Comparison of ENCODE assay signal across 9 cellular contexts in genomic region chr22:40238425-40239344, GRCh38.
DNase-seq lines count a peak whose midpoint lies in the region; ATAC-seq and TF ChIP-seq lines count a peak whose summit lies in the region.
"Had no signal": no experiment of that assay in that cellular context is flagged by ENCODE, and none has a peak within 500 bp of the region (broad histone marks: within the 10 kb centered on the region; RNA-seq: fewer than 3 reads in every experiment).

No MANE protein-coding gene starts in this region.

- peaks cover 16% of the 10 kb centered on the region for H3K4me1 ChIP-seq in HEK293 (ENCODE audit: control insufficient read depth, insufficient read depth, low read length)

- peaks cover 65% of the 10 kb centered on the region for H3K4me1 Mint-ChIP-seq in activated CD4-positive, alpha-beta memory T cell treated with anti-CD3 and anti-CD28 coated beads, Interleukin-2, amount 10 ng/mL, durations not matched to agents 7 days and 5 days
- peaks cover 66% of the 10 kb centered on the region for H3K4me1 Mint-ChIP-seq in stimulated activated effector memory CD8-positive, alpha-beta T cell treated with anti-CD3 and anti-CD28 coated beads, Interleukin-12 subunit alpha, Interleukin-12 subunit beta, amount 100 ng/mL, for 72 hours

- CTCF ChIA-PET in HEK293 (lab: Yijun Ruan, JAX), result no interaction called here
- CTCF ChIA-PET in activated CD4-positive, alpha-beta memory T cell treated with anti-CD3 and anti-CD28 coated beads, Interleukin-2, amount 10 ng/mL, durations not matched to agents 7 days and 5 days (lab: Charles Lee), result interaction anchor here (0.6 to 1.0 kb wide), 2 partner anchors 112 to 205 kb away, joined by 3 read pairs; no protein-coding TSS in a partner anchor

- no peaks in the 10 kb centered on the region for H3K9me3 ChIP-seq in HEK293 (ENCODE audit: control insufficient read depth, insufficient read depth, low read depth, low read length)

- H3K27ac Mint-ChIP-seq in activated CD4-positive, alpha-beta memory T cell treated with anti-CD3 and anti-CD28 coated beads, Interleukin-2, amount 10 ng/mL, durations not matched to agents 7 days and 5 days, result peak overlapping the region; percentile 29
- peak overlapping the region; percentile 75 for H3K27ac Mint-ChIP-seq in stimulated activated effector memory CD8-positive, alpha-beta T cell treated with anti-CD3 and anti-CD28 coated beads, Interleukin-12 subunit alpha, Interleukin-12 subunit beta, amount 100 ng/mL, for 72 hours

- peaks cover 18% of the 10 kb centered on the region for H3K36me3 Mint-ChIP-seq in activated CD4-positive, alpha-beta memory T cell treated with anti-CD3 and anti-CD28 coated beads, Interleukin-2, amount 10 ng/mL, durations not matched to agents 7 days and 5 days (ENCODE audit: low read depth)
- H3K36me3 Mint-ChIP-seq in stimulated activated effector memory CD8-positive, alpha-beta T cell treated with anti-CD3 and anti-CD28 coated beads, Interleukin-12 subunit alpha, Interleukin-12 subunit beta, amount 100 ng/mL, for 72 hours, result peaks cover 13% of the 10 kb centered on the region

- TF ChIP-seq CTCF in HEK293 (tag by site-specific recombination; IDR thresholded peaks at IDR 0.05), result no peak

- H3K36me3 ChIP-seq in HEK293 (ENCODE audit: control insufficient read depth in 2 of 2, insufficient read depth in 1 of 2, low read length in 2 of 2), result no peaks in the 10 kb centered on the region

- no peak overlapping the region for H3K27ac ChIP-seq in HEK293 (ENCODE audit: extremely low read depth, low read depth, low read length)

- no peaks in the 10 kb centered on the region for H3K27me3 Mint-ChIP-seq in activated CD4-positive, alpha-beta memory T cell treated with anti-CD3 and anti-CD28 coated beads, Interleukin-2, amount 10 ng/mL, durations not matched to agents 7 days and 5 days

- H3K4me3 ChIP-seq in HEK293 (ENCODE audit: low read depth, low read length), result no peak overlapping the region

- POLR2A ChIA-PET in HEK293 (lab: Yijun Ruan, JAX), result no interaction called here
- POLR2A ChIA-PET in activated CD4-positive, alpha-beta memory T cell treated with anti-CD3 and anti-CD28 coated beads, Interleukin-2, amount 10 ng/mL, durations not matched to agents 7 days and 5 days (lab: Charles Lee), result interaction anchor here (1.7 to 3.2 kb wide), 2 partner anchors 19 to 60 kb away, joined by 4 to 21 read pairs; partner anchors contain the start of gene TNRC6B

- ATAC-seq in Right ventricle myocardium superior (ENCODE audit: poor library complexity) (peak; percentile 34), HG02981 (IDR thresholded peaks at IDR 0.05; ENCODE audit: unreplicated experiment) (no peak), GM19328 (IDR thresholded peaks at IDR 0.05; ENCODE audit: unreplicated experiment) (no peak)
- peak; percentile 87 for ATAC-seq in stimulated activated effector memory CD8-positive, alpha-beta T cell treated with anti-CD3 and anti-CD28 coated beads, Interleukin-12 subunit alpha, Interleukin-12 subunit beta, amount 100 ng/mL, for 72 hours

- no peaks in the 10 kb centered on the region for H3K9me3 Mint-ChIP-seq in activated CD4-positive, alpha-beta memory T cell treated with anti-CD3 and anti-CD28 coated beads, Interleukin-2, amount 10 ng/mL, durations not matched to agents 7 days and 5 days
- no peaks in the 10 kb centered on the region for H3K9me3 Mint-ChIP-seq in stimulated activated effector memory CD8-positive, alpha-beta T cell treated with anti-CD3 and anti-CD28 coated beads, Interleukin-12 subunit alpha, Interleukin-12 subunit beta, amount 100 ng/mL, for 72 hours

- intact Hi-C loops in Right ventricle myocardium superior (cut with DNase I), result no loop called here

- peak; percentile 42 for DNase-seq in activated CD4-positive, alpha-beta memory T cell treated with anti-CD3 and anti-CD28 coated beads, Interleukin-2, amount 10 ng/mL, durations not matched to agents 7 days and 5 days
- DNase-seq in Right ventricle myocardium superior (peak; percentile 49), Ammon's horn (ENCODE audit: low spot score) (no peak), NCI-H1105 treated with DMSO at 0.1 percent for 48 hours (lab: John Stamatoyannopoulos, UW) (no peak)
- no peak for DNase-seq in stimulated activated effector memory CD8-positive, alpha-beta T cell treated with anti-CD3 and anti-CD28 coated beads, Interleukin-12 subunit alpha, Interleukin-12 subunit beta, amount 100 ng/mL, for 72 hours (ENCODE audit: low spot score in 2 of 2)
- DNase-seq: nucleus accumbens had no signal

- H3K4me3 Mint-ChIP-seq in activated CD4-positive, alpha-beta memory T cell treated with anti-CD3 and anti-CD28 coated beads, Interleukin-2, amount 10 ng/mL, durations not matched to agents 7 days and 5 days, result peak overlapping the region; percentile 7
- peak overlapping the region; percentile 55 for H3K4me3 Mint-ChIP-seq in stimulated activated effector memory CD8-positive, alpha-beta T cell treated with anti-CD3 and anti-CD28 coated beads, Interleukin-12 subunit alpha, Interleukin-12 subunit beta, amount 100 ng/mL, for 72 hours

TF ChIP-seq in HEK293, 187 proteins besides CTCF, POLR2A, EP300 and RAD21:
- TF ChIP-seq ZNF600 (tag by site-specific recombination; IDR thresholded peaks at IDR 0.05), result peak; percentile 27; the same call in 1 of the 2 replicates
- TF ChIP-seq EGR2 (tag by site-specific recombination; IDR thresholded peaks at IDR 0.05; ENCODE audit: low read depth), result peak; percentile 68
- no peak for TF ChIP-seq ZNF514 (tag by site-specific recombination; IDR thresholded peaks at IDR 0.05)
- TF ChIP-seq ZFHX2 (tag by site-specific recombination; conservative IDR thresholded peaks at IDR 0.05), result peak; percentile 80
- TF ChIP-seq KLF7 (tag by site-specific recombination; IDR thresholded peaks at IDR 0.05; ENCODE audit: borderline replicate concordance), result no peak
- TF ChIP-seq ZNF121 (tag by site-specific recombination; IDR thresholded peaks at IDR 0.05), result peak; percentile 46; the same call in 1 of the 2 replicates
- peak; percentile 68 for TF ChIP-seq GLIS1 (tag by site-specific recombination; IDR thresholded peaks at IDR 0.05)
- peak; percentile 52; the same call in 1 of the 2 replicates for TF ChIP-seq ZBTB17 (tag by site-specific recombination; IDR thresholded peaks at IDR 0.05)

Comparison
In these comparisons a context has a peak if more than half of its experiments do, and no peak if none do; other contexts are left out.
1. DNase-seq: peak in activated CD4-positive, alpha-beta memory T cell treated with anti-CD3 and anti-CD28 coated beads, Interleukin-2, amount 10 ng/mL, durations not matched to agents 7 days and 5 days (single experiment) and Right ventricle myocardium superior (single experiment); none in stimulated activated effector memory CD8-positive, alpha-beta T cell treated with anti-CD3 and anti-CD28 coated beads, Interleukin-12 subunit alpha, Interleukin-12 subunit beta, amount 100 ng/mL, for 72 hours (0 of 2), Ammon's horn (single experiment) and NCI-H1105 treated with DMSO at 0.1 percent for 48 hours (single experiment).
2. ATAC-seq: peak in Right ventricle myocardium superior (single experiment) and stimulated activated effector memory CD8-positive, alpha-beta T cell treated with anti-CD3 and anti-CD28 coated beads, Interleukin-12 subunit alpha, Interleukin-12 subunit beta, amount 100 ng/mL, for 72 hours (single experiment); none in HG02981 (single experiment) and GM19328 (single experiment).